ENCODE assay signal across 30 cellular contexts in genomic region chr3:46915297-46915822, GRCh38. TPM values are rescaled to one million over a fixed set of nuclear protein-coding genes. Genes with fewer than 3 reads are reported as not detected.
A peak's percentile ranks its signal among the peaks of the same experiment; 100 is the strongest.
DNase-seq lines count a peak whose midpoint lies in the region; ATAC-seq, FAIRE-seq and TF ChIP-seq lines count a peak whose summit lies in the region.
"Had no signal": no experiment of that assay in that cellular context is flagged by ENCODE, and none has a peak within 500 bp of the region (broad histone marks: within the 10 kb centered on the region; RNA-seq: fewer than 3 reads in every experiment).

No MANE protein-coding gene starts in this region.

- TF ChIP-seq EP300 in HepG2 (IDR thresholded peaks at IDR 0.05; ENCODE audit: low read depth in 2 of 2, low read length in 2 of 2) (no peak), HepG2 (CRISPR knock-in tag; IDR thresholded peaks at IDR 0.05; ENCODE audit: borderline replicate concordance) (no peak)

- no peak overlapping the region for H2AFZ ChIP-seq in HepG2 (ENCODE audit: low read length)

- H3K4me1 ChIP-seq in HepG2 (ENCODE audit: insufficient read depth, low read length) (0 out of 2 replicates have a peak, but pooled peaks cover 5% of the 10 kb centered on the region), right lobe of liver (peaks cover 0 to 11% (median 0%) of the 10 kb centered on the region in 4 donors), HAP-1 (no peaks in the 10 kb centered on the region), endodermal cell (ENCODE audit: control insufficient read depth, insufficient read depth, low read length) (no peaks in the 10 kb centered on the region)
- H3K4me1 ChIP-seq: ascending aorta had no signal

- intact Hi-C loops in HepG2 (cut with micrococcal nuclease; ENCODE audit: unreplicated experiment), result no loop called here
- intact Hi-C loops in right lobe of liver (cut with DNase I), result no loop called here
- intact Hi-C loops in natural killer cell (cut with micrococcal nuclease), result no loop called here

- no peak overlapping the region for H3K4me3 ChIP-seq in HepG2 (replicated peaks in 1 of 3; ENCODE audit: insufficient read depth in 1 of 3, low read depth in 2 of 3, low read length in 3 of 3)
- no peak overlapping the region for H3K4me3 ChIP-seq in right lobe of liver
- H3K4me3 ChIP-seq in HAP-1, result no peak overlapping the region
- H3K4me3 ChIP-seq in endodermal cell (ENCODE audit: low read length), result no peak overlapping the region
- H3K4me3 ChIP-seq: ascending aorta, skin epidermis had no signal

- H3K4me1 Mint-ChIP-seq in activated naive CD8-positive, alpha-beta T cell treated with anti-CD3 and anti-CD28 coated beads, Interleukin-2, amount 10 ng/mL, durations not matched to agents 7 days and 5 days, result peaks cover 18% of the 10 kb centered on the region
- peaks cover 33 to 45% of the 10 kb centered on the region in 2 donors for H3K4me1 Mint-ChIP-seq in natural killer cell
- no peaks in the 10 kb centered on the region for H3K4me1 Mint-ChIP-seq in endodermal cell
- H3K4me1 Mint-ChIP-seq: stimulated activated memory B cell treated with anti-CD40 and anti-IgM and Interleukin-4, amounts not matched to agents 10 μg/mL and 1 μg/mL and 100 μg/mL, for 72 hours had no signal

- CTCF ChIA-PET in HepG2 (lab: Yijun Ruan, JAX; ENCODE audit: low intra/inter-chr PET ratio, low total read pairs), result no interaction called here

- no peak for FAIRE-seq in HepG2 (lab: Jason Lieb, UNC)
- FAIRE-seq: endothelial cell of umbilical vein had no signal

- TF ChIP-seq POLR2A in HepG2 (IDR thresholded peaks at IDR 0.05; ENCODE audit: insufficient read depth in 1 of 2, low read depth in 2 of 2, low read length in 2 of 2) (0 out of 4 replicates have a peak, but pooled peaks of 1 of the 2 experiments have one; percentile 23), right lobe of liver (IDR thresholded peaks at IDR 0.05) (no peak)

- H3K9me3 ChIP-seq in HepG2 (ENCODE audit: low read length) (no peaks in the 10 kb centered on the region; the same call in 1 of the 2 replicates), right lobe of liver (no peaks in the 10 kb centered on the region), HAP-1 (no peaks in the 10 kb centered on the region; the same call in 1 of the 2 replicates), endodermal cell (ENCODE audit: control insufficient read depth, low read length) (peaks cover 23% of the 10 kb centered on the region)
- H3K9me3 ChIP-seq: ascending aorta, SK-N-SH had no signal

- no peak for TF ChIP-seq RAD21 in HepG2 (CRISPR knock-in tag; IDR thresholded peaks at IDR 0.05)

- H3K79me2 ChIP-seq in HepG2 (ENCODE audit: insufficient read depth, low read length), result no peaks in the 10 kb centered on the region

- H3K9me3 Mint-ChIP-seq in activated naive CD8-positive, alpha-beta T cell treated with anti-CD3 and anti-CD28 coated beads, Interleukin-2, amount 10 ng/mL, durations not matched to agents 7 days and 5 days, result peaks cover 2% of the 10 kb centered on the region
- H3K9me3 Mint-ChIP-seq in natural killer cell (no peaks in the 10 kb centered on the region), endodermal cell (peaks cover 18% of the 10 kb centered on the region)
- H3K9me3 Mint-ChIP-seq: CD4-positive, alpha-beta memory T cell had no signal

- H3K36me3 Mint-ChIP-seq in activated naive CD8-positive, alpha-beta T cell treated with anti-CD3 and anti-CD28 coated beads, Interleukin-2, amount 10 ng/mL, durations not matched to agents 7 days and 5 days, result peaks cover 42% of the 10 kb centered on the region
- H3K36me3 Mint-ChIP-seq in natural killer cell (peaks cover 25% of the 10 kb centered on the region), endodermal cell (ENCODE audit: low read depth) (peaks cover 40% of the 10 kb centered on the region)

- DNase-seq in HepG2 (ENCODE audit: low spot score), result no peak
- DNase-seq in right lobe of liver, result no peak
- peak; percentile 7 for DNase-seq in activated naive CD8-positive, alpha-beta T cell treated with anti-CD3 and anti-CD28 coated beads, Interleukin-2, amount 10 ng/mL, durations not matched to agents 7 days and 5 days
- no peak for DNase-seq in natural killer cell
- no peak for DNase-seq in stimulated activated naive CD4-positive, alpha-beta T cell treated with Interleukin-2 at 50 U/mL for 16 hours (lab: John Stamatoyannopoulos, UW)
- no peak for DNase-seq in HAP-1 (ENCODE audit: low spot score in 2 of 2)
- no peak for DNase-seq in endodermal cell
- DNase-seq: activated CD4-positive, alpha-beta T cell treated with anti-CD3 and anti-CD28 coated beads for 1 hour; activated CD8-positive, alpha-beta memory T cell treated with anti-CD3 and anti-CD28 coated beads, Interleukin-2, amount 50 U/mL, for 4 hours; activated naive CD4-positive, alpha-beta T cell; central memory CD4-positive, alpha-beta T cell; DMS 273 treated with DMSO at 0.1 percent for 48 hours; IMR-90; left cardiac atrium; NCI-H1105 treated with DMSO at 0.1 percent for 48 hours; NCI-H2081; NCI-H345; NCI-H774; nucleus accumbens; SK-N-SH; stimulated activated CD4-positive, alpha-beta T cell treated with anti-CD3 and anti-CD28 coated beads, Interleukin-2, amount 100 ng/mL, for 24 hours; T-helper 17 cell had no signal

- H3K4me2 ChIP-seq in HepG2 (ENCODE audit: low read depth, low read length), result no peak overlapping the region
- H3K4me2 ChIP-seq: SK-N-SH had no signal

- 94% methylated on average over 8 of the region's 8 CpGs for WGBS in HepG2 (ENCODE audit: low lambda C conversion rate)
- 67% methylated on average over 8 of the region's 8 CpGs for WGBS in right lobe of liver (ENCODE audit: insufficient coverage, low coverage, low lambda C conversion rate, missing lambda C conversion rate)
- 93 to 96% methylated on average over 8 of the region's 8 CpGs for WGBS in endodermal cell (ENCODE audit: insufficient coverage in 1 of 2, insufficient read length in 1 of 2), 2 experiments

- POLR2A ChIA-PET in HepG2 (lab: Yijun Ruan, JAX), result no interaction called here
- POLR2A ChIA-PET in activated naive CD8-positive, alpha-beta T cell treated with anti-CD3 and anti-CD28 coated beads, Interleukin-2, amount 10 ng/mL, durations not matched to agents 7 days and 5 days (lab: Charles Lee), result interaction anchor here (0.7 kb wide), 1 partner anchor 157 kb away, joined by 3 read pairs; no protein-coding TSS in a partner anchor

- no peak overlapping the region for H3K4me3 Mint-ChIP-seq in activated naive CD8-positive, alpha-beta T cell treated with anti-CD3 and anti-CD28 coated beads, Interleukin-2, amount 10 ng/mL, durations not matched to agents 7 days and 5 days
- peak overlapping the region; percentile 55 for H3K4me3 Mint-ChIP-seq in natural killer cell
- H3K4me3 Mint-ChIP-seq in endodermal cell, result no peak overlapping the region
- H3K4me3 Mint-ChIP-seq: stimulated activated memory B cell treated with anti-CD40 and anti-IgM and Interleukin-4, amounts not matched to agents 10 μg/mL and 1 μg/mL and 100 μg/mL, for 72 hours; T-helper 17 cell had no signal

- in situ Hi-C loops in HepG2 (cut with HindIII; ENCODE audit: extremely low pct_ligation_motif_present, low pct_unique_long_range_greater_than_20kb), result no loop called here
- in situ Hi-C loops in HAP-1 (cut with MboI; ENCODE audit: low sequenced_read_pairs), result loop anchor here (25.0 kb wide), 1 partner anchor 447 kb away; no protein-coding TSS in a partner anchor

- H3K27ac Mint-ChIP-seq in activated naive CD8-positive, alpha-beta T cell treated with anti-CD3 and anti-CD28 coated beads, Interleukin-2, amount 10 ng/mL, durations not matched to agents 7 days and 5 days, result no peak overlapping the region
- H3K27ac Mint-ChIP-seq in natural killer cell, result peak overlapping the region; percentile 6 to 12
- no peak overlapping the region for H3K27ac Mint-ChIP-seq in endodermal cell
- H3K27ac Mint-ChIP-seq: stimulated activated memory B cell treated with anti-CD40 and anti-IgM and Interleukin-4, amounts not matched to agents 10 μg/mL and 1 μg/mL and 100 μg/mL, for 72 hours had no signal

- no peaks in the 10 kb centered on the region for H4K20me1 ChIP-seq in HepG2 (ENCODE audit: insufficient read depth, low read length)

- ATAC-seq in HepG2, result no peak
- ATAC-seq in right lobe of liver, result no peak
- ATAC-seq in activated naive CD8-positive, alpha-beta T cell treated with anti-CD3 and anti-CD28 coated beads, Interleukin-2, amount 10 ng/mL, durations not matched to agents 7 days and 5 days (ENCODE audit: low read depth), result no peak
- ATAC-seq in natural killer cell, result peak; percentile 73 to 90 (median 74)
- ATAC-seq: stimulated activated memory B cell treated with anti-CD40 and anti-IgM and Interleukin-4, amounts not matched to agents 10 μg/mL and 1 μg/mL and 100 μg/mL, for 72 hours; T-helper 17 cell had no signal

- H3K36me3 ChIP-seq in HepG2 (replicated peaks in 1 of 2; ENCODE audit: control insufficient read depth in 1 of 2, insufficient read depth in 2 of 2, low read length in 2 of 2) (peaks cover 7 to 31% of the 10 kb centered on the region in 2 experiments), right lobe of liver (peaks cover 0 to 12% (median 6%) of the 10 kb centered on the region in 4 donors), HAP-1 (replicated peaks) (peaks cover 22% of the 10 kb centered on the region), endodermal cell (ENCODE audit: control insufficient read depth, insufficient read depth, low read length) (peaks cover 47% of the 10 kb centered on the region)

- H3K9ac ChIP-seq in HepG2 (ENCODE audit: insufficient read depth, low read depth, low read length) (no peak overlapping the region), endodermal cell (ENCODE audit: extremely low read depth, low read length, poor library complexity, severe bottlenecking) (no peak overlapping the region)
- H3K9ac ChIP-seq: SK-N-SH had no signal

- BruUV-seq in HepG2 (replicated peaks; lab: Mats Ljungman, UMichigan), result no TSS peak

- H3K27me3 ChIP-seq in HepG2 (ENCODE audit: control insufficient read depth in 1 of 2, insufficient read depth in 2 of 2, low read length in 2 of 2), result no peaks in the 10 kb centered on the region
- H3K27me3 ChIP-seq in right lobe of liver, result no peaks in the 10 kb centered on the region
- H3K27me3 ChIP-seq in HAP-1 (ENCODE audit: low read depth), result no peaks in the 10 kb centered on the region
- no peaks in the 10 kb centered on the region for H3K27me3 ChIP-seq in endodermal cell (ENCODE audit: control insufficient read depth, insufficient read depth, low read length, poor library complexity, severe bottlenecking)
- H3K27me3 ChIP-seq: ascending aorta had no signal

- H3K27ac ChIP-seq in HepG2 (ENCODE audit: extremely low read length, insufficient read depth, low read length) (no peak overlapping the region), right lobe of liver (no peak overlapping the region), endodermal cell (ENCODE audit: low read depth, low read length) (no peak overlapping the region)
- H3K27ac ChIP-seq: ascending aorta, skin epidermis had no signal

- TF ChIP-seq CTCF in HepG2 (CRISPR knock-in tag; IDR thresholded peaks at IDR 0.05), result no peak
- TF ChIP-seq CTCF in right lobe of liver (IDR thresholded peaks at IDR 0.05), result no peak
- TF ChIP-seq CTCF in natural killer cell (IDR thresholded peaks at IDR 0.05), result no peak
- no peak for TF ChIP-seq CTCF in endodermal cell (conservative IDR thresholded peaks at IDR 0.05)

- no peaks in the 10 kb centered on the region for H3K27me3 Mint-ChIP-seq in activated naive CD8-positive, alpha-beta T cell treated with anti-CD3 and anti-CD28 coated beads, Interleukin-2, amount 10 ng/mL, durations not matched to agents 7 days and 5 days
- H3K27me3 Mint-ChIP-seq in natural killer cell (ENCODE audit: low read depth in 2 of 2) (no peaks in the 10 kb centered on the region), endodermal cell (ENCODE audit: insufficient read depth) (no peaks in the 10 kb centered on the region)
- H3K27me3 Mint-ChIP-seq: CD4-positive, alpha-beta memory T cell; stimulated activated memory B cell treated with anti-CD40 and anti-IgM and Interleukin-4, amounts not matched to agents 10 μg/mL and 1 μg/mL and 100 μg/mL, for 72 hours; T-helper 17 cell had no signal

RNA-seq across cellular contexts. Expression of gene PTH1R, which starts 37.8 kb away (rescaled TPM):
- total RNA-seq in HepG2 (2016; rRNA removed; fragmentation: Illumina TruSeq; extraction: Trizol) (not detected in 2 replicates), right lobe of liver (10 to 100 TPM in 5 of 6 experiments, 1 to 10 TPM in 1; 6.1 to 32.5 (median 16.0) TPM), natural killer cell (not detected), endodermal cell (1 to 10 TPM in 1 of 2 donors, under 1 TPM in 1; 0.69 to 4.8 TPM)
- not detected in 2 replicates for total RNA-seq in HepG2 (2016; cell fraction: cytosol; rRNA removed; fragmentation: Illumina TruSeq; extraction: Trizol; ENCODE audit: low read depth)
- not detected in 2 replicates for total RNA-seq in HepG2 (2016; cell fraction: insoluble cytoplasmic fraction; rRNA removed; fragmentation: Illumina TruSeq; extraction: Trizol)
- total RNA-seq in HepG2 (2016; cell fraction: membrane; rRNA removed; fragmentation: Illumina TruSeq; extraction: Trizol), result not detected in 2 replicates
- not detected in 2 replicates for total RNA-seq in HepG2 (2016; cell fraction: nucleus; rRNA removed; fragmentation: Illumina TruSeq; extraction: Trizol)
- not detected in 2 replicates for polyA plus RNA-seq in HepG2 (2011; rRNA removed)
- not detected in 2 replicates for polyA plus RNA-seq in HepG2 (2011; cell fraction: cytosol; rRNA removed)
- 0.10 TPM in 1 of 2 replicates, not detected in the other for polyA plus RNA-seq in HepG2 (2011; cell fraction: nucleus; rRNA removed)
- polyA plus RNA-seq in HepG2 (2012), result not detected in 2 replicates
- not detected in 2 replicates for polyA plus RNA-seq in HepG2 (2016; cell fraction: cytosol; fragmentation: Illumina TruSeq; extraction: Trizol; ENCODE audit: low read depth)
- not detected in 2 replicates for polyA plus RNA-seq in HepG2 (2016; cell fraction: insoluble cytoplasmic fraction; fragmentation: Illumina TruSeq; extraction: Trizol; ENCODE audit: low read depth)
- polyA plus RNA-seq in HepG2 (2016; cell fraction: membrane; fragmentation: Illumina TruSeq; extraction: Trizol; ENCODE audit: low read depth), result not detected in 2 replicates
- not detected in 2 replicates for polyA plus RNA-seq in HepG2 (2016; cell fraction: nucleus; fragmentation: Illumina TruSeq; extraction: Trizol; ENCODE audit: insufficient read depth, low read depth)
- not detected in 2 replicates for polyA minus RNA-seq in HepG2 (2011; rRNA and poly(A)+ RNA removed; ENCODE audit: low replicate concordance)
- polyA minus RNA-seq in HepG2 (2011; cell fraction: cytosol; rRNA and poly(A)+ RNA removed), result not detected in 2 replicates
- polyA minus RNA-seq in HepG2 (2011; cell fraction: nucleus; rRNA and poly(A)+ RNA removed), result not detected in 2 replicates
- not detected for total RNA-seq in activated naive CD8-positive, alpha-beta T cell treated with anti-CD3 and anti-CD28 coated beads, Interleukin-2, amount 10 ng/mL, durations not matched to agents 7 days and 5 days
- polyA plus RNA-seq in endodermal cell (2013, experiment 1 of 2), result 5.2 TPM
- polyA plus RNA-seq in endodermal cell (2013, experiment 2 of 2), result 4.3 TPM
- total RNA-seq: CD4-positive, alpha-beta memory T cell; MCF 10A; RPMI7951; T-helper 17 cell had no signal
- polyA plus RNA-seq: CD4-positive, alpha-beta memory T cell had no signal

RNA-seq across cellular contexts. Expression of gene MYL3, which starts 52.1 kb away (rescaled TPM):
- not detected in 2 replicates for total RNA-seq in HepG2 (2016; rRNA removed; fragmentation: Illumina TruSeq; extraction: Trizol)
- not detected in 2 replicates for total RNA-seq in HepG2 (2016; cell fraction: cytosol; rRNA removed; fragmentation: Illumina TruSeq; extraction: Trizol; ENCODE audit: low read depth)
- not detected in 2 replicates for total RNA-seq in HepG2 (2016; cell fraction: insoluble cytoplasmic fraction; rRNA removed; fragmentation: Illumina TruSeq; extraction: Trizol)
- total RNA-seq in HepG2 (2016; cell fraction: membrane; rRNA removed; fragmentation: Illumina TruSeq; extraction: Trizol), result not detected in 2 replicates
- not detected in 2 replicates for total RNA-seq in HepG2 (2016; cell fraction: nucleus; rRNA removed; fragmentation: Illumina TruSeq; extraction: Trizol)
- polyA plus RNA-seq in HepG2 (2011; rRNA removed), result 0.13 TPM in 1 of 2 replicates, not detected in the other
- polyA plus RNA-seq in HepG2 (2011; cell fraction: cytosol; rRNA removed), result 0.06 TPM in 1 of 2 replicates, not detected in the other
- not detected in 2 replicates for polyA plus RNA-seq in HepG2 (2011; cell fraction: nucleus; rRNA removed)
- polyA plus RNA-seq in HepG2 (2012), result not detected in 2 replicates
- polyA plus RNA-seq in HepG2 (2016; cell fraction: cytosol; fragmentation: Illumina TruSeq; extraction: Trizol; ENCODE audit: low read depth), result not detected in 2 replicates
- polyA plus RNA-seq in HepG2 (2016; cell fraction: insoluble cytoplasmic fraction; fragmentation: Illumina TruSeq; extraction: Trizol; ENCODE audit: low read depth), result not detected in 2 replicates
- polyA plus RNA-seq in HepG2 (2016; cell fraction: membrane; fragmentation: Illumina TruSeq; extraction: Trizol; ENCODE audit: low read depth), result not detected in 2 replicates
- polyA plus RNA-seq in HepG2 (2016; cell fraction: nucleus; fragmentation: Illumina TruSeq; extraction: Trizol; ENCODE audit: insufficient read depth, low read depth), result not detected in 2 replicates
- 0.16 TPM in 1 of 2 replicates, not detected in the other for polyA minus RNA-seq in HepG2 (2011; rRNA and poly(A)+ RNA removed; ENCODE audit: low replicate concordance)
- polyA minus RNA-seq in HepG2 (2011; cell fraction: cytosol; rRNA and poly(A)+ RNA removed), result not detected in 2 replicates
- polyA minus RNA-seq in HepG2 (2011; cell fraction: nucleus; rRNA and poly(A)+ RNA removed), result not detected in 2 replicates
- total RNA-seq in right lobe of liver, result 1 to 10 TPM in 3 of 6 experiments, under 1 TPM in 3; 0.37 to 2.0 (median 1.00) TPM
- not detected for total RNA-seq in activated naive CD8-positive, alpha-beta T cell treated with anti-CD3 and anti-CD28 coated beads, Interleukin-2, amount 10 ng/mL, durations not matched to agents 7 days and 5 days
- not detected for total RNA-seq in natural killer cell
- total RNA-seq in endodermal cell, result 1 to 10 TPM; 1.6 to 2.3 TPM
- 1.4 TPM for polyA plus RNA-seq in endodermal cell (2013, experiment 1 of 2)
- polyA plus RNA-seq in endodermal cell (2013, experiment 2 of 2), result 0.70 TPM
- total RNA-seq: CD4-positive, alpha-beta memory T cell; dermis microvascular lymphatic vessel endothelial cell; endothelial cell of umbilical vein; IMR-90; MCF 10A; RPMI7951; T-helper 17 cell had no signal
- polyA plus RNA-seq: CD4-positive, alpha-beta memory T cell; endothelial cell of umbilical vein; SK-N-SH had no signal

Comparison
In these comparisons a context has a peak if more than half of its experiments do, and no peak if none do; other contexts are left out.
1. ATAC-seq: peak in natural killer cell (3 of 3); none in HepG2 (single experiment), right lobe of liver (0 of 4) and activated naive CD8-positive, alpha-beta T cell treated with anti-CD3 and anti-CD28 coated beads, Interleukin-2, amount 10 ng/mL, durations not matched to agents 7 days and 5 days (single experiment).
2. H3K27ac Mint-ChIP-seq: peak in natural killer cell (2 of 2); none in activated naive CD8-positive, alpha-beta T cell treated with anti-CD3 and anti-CD28 coated beads, Interleukin-2, amount 10 ng/mL, durations not matched to agents 7 days and 5 days (single experiment) and endodermal cell (single experiment).